In genomic region chr2:112187046-112187715, GRCh38 we compare ENCODE assay signal across 14 cellular contexts. TPM values are rescaled to one million over a fixed set of nuclear protein-coding genes. Genes with fewer than 3 reads are reported as not detected.
DNase-seq lines count a peak whose midpoint lies in the region; ATAC-seq lines count a peak whose summit lies in the region.
"Had no signal": no experiment of that assay in that cellular context is flagged by ENCODE, and none has a peak within 500 bp of the region (broad histone marks: within the 10 kb centered on the region; RNA-seq: fewer than 3 reads in every experiment).

No MANE protein-coding gene starts in this region.

- H3K9me3 Mint-ChIP-seq in activated CD4-positive, alpha-beta T cell treated with anti-CD3 and anti-CD28 coated beads, Interleukin-2, amount 10 ng/mL, durations not matched to agents 7 days and 5 days, result peaks cover 2% of the 10 kb centered on the region
- no peaks in the 10 kb centered on the region for H3K9me3 Mint-ChIP-seq in central memory CD8-positive, alpha-beta T cell
- H3K9me3 Mint-ChIP-seq in stimulated activated naive B cell treated with anti-CD40 and anti-IgM and Interleukin-4, amounts not matched to agents 10 μg/mL and 1 μg/mL and 100 μg/mL, for 72 hours, result peaks cover 2 to 7% of the 10 kb centered on the region in 2 donors

- ATAC-seq in central memory CD8-positive, alpha-beta T cell (replicated peaks; ENCODE audit: extremely low read depth, poor library complexity, severe bottlenecking), result no peak
- no peak for ATAC-seq in stimulated activated naive B cell treated with anti-CD40 and anti-IgM and Interleukin-4, amounts not matched to agents 10 μg/mL and 1 μg/mL and 100 μg/mL, for 72 hours (replicated peaks)
- ATAC-seq in GM19395 (IDR thresholded peaks at IDR 0.05; ENCODE audit: unreplicated experiment), result no peak

- H3K36me3 Mint-ChIP-seq in activated CD4-positive, alpha-beta T cell treated with anti-CD3 and anti-CD28 coated beads, Interleukin-2, amount 10 ng/mL, durations not matched to agents 7 days and 5 days (ENCODE audit: low read depth), result peaks cover 50% of the 10 kb centered on the region
- peaks cover 9% of the 10 kb centered on the region for H3K36me3 Mint-ChIP-seq in central memory CD8-positive, alpha-beta T cell (ENCODE audit: insufficient read depth)
- no peaks in the 10 kb centered on the region for H3K36me3 Mint-ChIP-seq in stimulated activated naive B cell treated with anti-CD40 and anti-IgM and Interleukin-4, amounts not matched to agents 10 μg/mL and 1 μg/mL and 100 μg/mL, for 72 hours

- POLR2A ChIA-PET in activated CD4-positive, alpha-beta T cell treated with anti-CD3 and anti-CD28 coated beads, Interleukin-2, amount 10 ng/mL, durations not matched to agents 7 days and 5 days (lab: Charles Lee), result no interaction called here

- CTCF ChIA-PET in activated CD4-positive, alpha-beta T cell treated with anti-CD3 and anti-CD28 coated beads, Interleukin-2, amount 10 ng/mL, durations not matched to agents 7 days and 5 days (lab: Charles Lee), result interaction anchor here (1.7 to 5.6 kb wide), 2 partner anchors 10 to 266 kb away, joined by 3 to 29 read pairs; no protein-coding TSS in a partner anchor

- DNase-seq in activated T-cell treated with anti-CD3 and anti-CD28 coated beads, Interleukin-2, amount 50 U/mL, for 1 hour, result peak; percentile 44
- DNase-seq in activated T-cell treated with anti-CD3 and anti-CD28 coated beads, Interleukin-2, amount 50 U/mL, for 48 hours, result no peak
- DNase-seq in activated CD4-positive, alpha-beta T cell treated with anti-CD3 and anti-CD28 coated beads, Interleukin-2, amount 10 ng/mL, durations not matched to agents 7 days and 5 days, result no peak
- no peak for DNase-seq in central memory CD8-positive, alpha-beta T cell (ENCODE audit: low spot score in 2 of 2)
- DNase-seq in stimulated activated naive B cell treated with anti-CD40 and anti-IgM and Interleukin-4, amounts not matched to agents 10 μg/mL and 1 μg/mL and 100 μg/mL, for 72 hours, result no peak
- DNase-seq in NCI-H1436 (lab: John Stamatoyannopoulos, UW) (no peak), LoVo (ENCODE audit: low spot score) (no peak)
- DNase-seq: ACHN, amygdala, esophagus squamous epithelium, HCEC 1CT, NCI-H1417 treated with DMSO at 0.1 percent for 48 hours, NCI-H524 had no signal

- H3K27ac Mint-ChIP-seq in activated CD4-positive, alpha-beta T cell treated with anti-CD3 and anti-CD28 coated beads, Interleukin-2, amount 10 ng/mL, durations not matched to agents 7 days and 5 days, result peak overlapping the region; percentile 98
- H3K27ac Mint-ChIP-seq in central memory CD8-positive, alpha-beta T cell (ENCODE audit: low read depth), result peak overlapping the region; percentile 96
- peak overlapping the region; percentile 91 for H3K27ac Mint-ChIP-seq in stimulated activated naive B cell treated with anti-CD40 and anti-IgM and Interleukin-4, amounts not matched to agents 10 μg/mL and 1 μg/mL and 100 μg/mL, for 72 hours

- peaks cover 81% of the 10 kb centered on the region for H3K4me1 Mint-ChIP-seq in activated CD4-positive, alpha-beta T cell treated with anti-CD3 and anti-CD28 coated beads, Interleukin-2, amount 10 ng/mL, durations not matched to agents 7 days and 5 days
- H3K4me1 Mint-ChIP-seq in central memory CD8-positive, alpha-beta T cell, result peaks cover 18% of the 10 kb centered on the region
- peaks cover 25 to 29% of the 10 kb centered on the region in 2 donors for H3K4me1 Mint-ChIP-seq in stimulated activated naive B cell treated with anti-CD40 and anti-IgM and Interleukin-4, amounts not matched to agents 10 μg/mL and 1 μg/mL and 100 μg/mL, for 72 hours

- H3K4me3 Mint-ChIP-seq in activated CD4-positive, alpha-beta T cell treated with anti-CD3 and anti-CD28 coated beads, Interleukin-2, amount 10 ng/mL, durations not matched to agents 7 days and 5 days, result peak overlapping the region; percentile 49
- H3K4me3 Mint-ChIP-seq in central memory CD8-positive, alpha-beta T cell, result peak overlapping the region; percentile 57
- no peak overlapping the region for H3K4me3 Mint-ChIP-seq in stimulated activated naive B cell treated with anti-CD40 and anti-IgM and Interleukin-4, amounts not matched to agents 10 μg/mL and 1 μg/mL and 100 μg/mL, for 72 hours

- no peaks in the 10 kb centered on the region for H3K27me3 Mint-ChIP-seq in activated CD4-positive, alpha-beta T cell treated with anti-CD3 and anti-CD28 coated beads, Interleukin-2, amount 10 ng/mL, durations not matched to agents 7 days and 5 days
- H3K27me3 Mint-ChIP-seq in central memory CD8-positive, alpha-beta T cell, result no peaks in the 10 kb centered on the region
- peaks cover 0 to 21% of the 10 kb centered on the region in 2 donors for H3K27me3 Mint-ChIP-seq in stimulated activated naive B cell treated with anti-CD40 and anti-IgM and Interleukin-4, amounts not matched to agents 10 μg/mL and 1 μg/mL and 100 μg/mL, for 72 hours

RNA-seq across cellular contexts. Expression of gene FBLN7, which starts 49.0 kb away (rescaled TPM):
- total RNA-seq in activated CD4-positive, alpha-beta T cell treated with anti-CD3 and anti-CD28 coated beads, Interleukin-2, amount 10 ng/mL, durations not matched to agents 7 days and 5 days, result 1 to 10 TPM; 7.9 to 8.3 TPM

Comparison
In these comparisons a context has a peak if more than half of its experiments do, and no peak if none do; other contexts are left out.
1. H3K4me3 Mint-ChIP-seq: peak in activated CD4-positive, alpha-beta T cell treated with anti-CD3 and anti-CD28 coated beads, Interleukin-2, amount 10 ng/mL, durations not matched to agents 7 days and 5 days (single experiment) and central memory CD8-positive, alpha-beta T cell (single experiment); none in stimulated activated naive B cell treated with anti-CD40 and anti-IgM and Interleukin-4, amounts not matched to agents 10 μg/mL and 1 μg/mL and 100 μg/mL, for 72 hours (0 of 2).
2. Peak in every context shown above with its lines, with median percentiles within 50 percentile points of each other: H3K27ac Mint-ChIP-seq.